In genomic region chr6:100176321-100176950, GRCh38 we compare ENCODE assay signal across 8 cellular contexts.
A peak's percentile ranks its signal among the peaks of the same experiment; 100 is the strongest.
DNase-seq lines count a peak whose midpoint lies in the region; ATAC-seq and TF ChIP-seq lines count a peak whose summit lies in the region.

No MANE protein-coding gene starts in this region.

- H3K4me1 Mint-ChIP-seq in chondrocyte (ENCODE audit: low read depth) (peaks cover 55% of the 10 kb centered on the region), nephron (peaks cover 42% of the 10 kb centered on the region)

- H3K4me3 ChIP-seq in sigmoid colon = no peak overlapping the region

- no peaks in the 10 kb centered on the region for H3K36me3 ChIP-seq in sigmoid colon

- H3K4me3 Mint-ChIP-seq in chondrocyte (ENCODE audit: unreplicated experiment) = peak overlapping the region; percentile 8
- peak overlapping the region in 1 of 3 experiments; percentile 37 for H3K4me3 Mint-ChIP-seq in nephron

- H3K36me3 Mint-ChIP-seq in chondrocyte (ENCODE audit: low read depth) (no peaks in the 10 kb centered on the region), nephron (ENCODE audit: low read depth) (no peaks in the 10 kb centered on the region)

- no peak for TF ChIP-seq POLR2A in sigmoid colon (IDR thresholded peaks at IDR 0.05)

- intact Hi-C loops in sigmoid colon (cut with DNase I) = no loop called here

- H3K9me3 Mint-ChIP-seq in chondrocyte (ENCODE audit: low read depth) = no peaks in the 10 kb centered on the region
- H3K9me3 Mint-ChIP-seq in nephron = no peaks in the 10 kb centered on the region

- no peak for TF ChIP-seq EP300 in sigmoid colon (IDR thresholded peaks at IDR 0.05)

- no peaks in the 10 kb centered on the region for H3K4me1 ChIP-seq in sigmoid colon

- ATAC-seq in HG02840 (IDR thresholded peaks at IDR 0.05; ENCODE audit: low FRiP score, unreplicated experiment) (no peak), HG03139 (IDR thresholded peaks at IDR 0.05; ENCODE audit: unreplicated experiment) (no peak), GM19324 (IDR thresholded peaks at IDR 0.05; ENCODE audit: low FRiP score, unreplicated experiment) (no peak)

- no peaks in the 10 kb centered on the region for H3K27me3 ChIP-seq in sigmoid colon

- DNase-seq in EL (peak; percentile 76), M059J (ENCODE audit: low read depth) (peak; percentile 86), chondrocyte (ENCODE audit: low spot score) (no peak), sigmoid colon (no peak)

- peak; percentile 84 for TF ChIP-seq CTCF in chondrocyte (IDR thresholded peaks at IDR 0.05)
- peak in 2 of 3 experiments; percentile 34 to 47 for TF ChIP-seq CTCF in nephron (IDR thresholded peaks at IDR 0.05; ENCODE audit: unreplicated experiment in 3 of 3)
- TF ChIP-seq CTCF in sigmoid colon (IDR thresholded peaks at IDR 0.05) = no peak

- WGBS in sigmoid colon, 2 donors = 49 to 51% methylated on average over 6 of the region's 6 CpGs

- H3K27me3 Mint-ChIP-seq in chondrocyte (ENCODE audit: low read depth) (no peaks in the 10 kb centered on the region), nephron (ENCODE audit: low read depth) (no peaks in the 10 kb centered on the region)

- peak overlapping the region in 1 of 4 donors; percentile 12 for H3K27ac ChIP-seq in sigmoid colon

- H3K27ac Mint-ChIP-seq in chondrocyte (ENCODE audit: unreplicated experiment) = peak overlapping the region; percentile 92
- H3K27ac Mint-ChIP-seq in nephron = peak overlapping the region; percentile 98

- H3K9me3 ChIP-seq in sigmoid colon = no peaks in the 10 kb centered on the region

Comparison
In these comparisons a context has a peak if more than half of its experiments do, and no peak if none do; other contexts are left out.
1. DNase-seq: peak in EL (single experiment) and M059J (single experiment); none in chondrocyte (single experiment) and sigmoid colon (single experiment).
2. CTCF ChIP-seq: peak in chondrocyte (single experiment) and nephron (2 of 3); none in sigmoid colon (0 of 4).